In the genomic region with DNA sequence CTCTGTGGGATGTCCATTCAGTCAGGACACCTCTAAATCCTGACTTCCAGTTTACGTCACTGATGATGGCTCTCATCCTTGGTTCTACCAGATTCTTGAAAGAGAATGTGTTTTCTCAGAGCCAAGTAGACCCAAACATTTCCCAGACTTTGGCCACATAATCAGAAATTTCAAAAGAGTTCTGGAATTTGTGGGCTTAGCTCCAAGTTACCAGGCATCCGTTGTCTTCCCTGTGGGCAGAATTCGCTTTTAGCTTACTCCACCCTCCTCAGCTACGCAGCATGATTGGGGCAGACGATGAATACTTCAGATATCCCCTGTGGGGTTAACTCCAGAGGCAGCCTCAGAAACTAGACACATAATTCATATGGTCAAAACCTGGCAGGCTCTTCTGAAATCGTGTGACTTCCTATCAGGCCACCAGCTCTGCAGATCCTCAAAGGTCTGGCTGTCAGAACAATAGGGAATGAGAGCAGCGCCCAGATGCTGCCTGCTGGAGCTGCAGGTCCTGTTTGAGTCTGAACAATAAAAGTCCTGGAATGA, we compare ENCODE assay signal across 7 cellular contexts. TPM values are rescaled to one million over a fixed set of nuclear protein-coding genes. Genes with fewer than 3 reads are reported as not detected.
A peak's percentile ranks its signal among the peaks of the same experiment; 100 is the strongest.
DNase-seq lines count a peak whose midpoint lies in the region; ATAC-seq and TF ChIP-seq lines count a peak whose summit lies in the region.

No MANE protein-coding gene starts in this region.

- ATAC-seq in right lobe of liver (peak; percentile 27 to 46 (median 33)), thoracic aorta (ENCODE audit: insufficient number of reproducible peaks, low FRiP score, low read depth) (no peak)
- ATAC-seq in effector memory CD8-positive, alpha-beta T cell (replicated peaks): no peak

- H3K27ac Mint-ChIP-seq in nephron progenitor cell: no peak overlapping the region
- no peak overlapping the region for H3K27ac Mint-ChIP-seq in effector memory CD8-positive, alpha-beta T cell

- H3K27ac ChIP-seq in breast epithelium (peak overlapping the region; percentile 74 to 80), right lobe of liver (peak overlapping the region; percentile 59 to 93 (median 72)), thoracic aorta (peak overlapping the region; percentile 88 to 90)

- H3K4me3 Mint-ChIP-seq in nephron progenitor cell: no peak overlapping the region
- H3K4me3 Mint-ChIP-seq in effector memory CD8-positive, alpha-beta T cell: no peak overlapping the region

- DNase-seq in breast epithelium (ENCODE audit: low spot score in 2 of 2) (peak in 1 of 2 donors; percentile 51), right lobe of liver (no peak), thoracic aorta (ENCODE audit: low spot score) (peak; percentile 18), nephron progenitor cell (no peak)
- no peak for DNase-seq in effector memory CD8-positive, alpha-beta T cell
- DNase-seq in activated CD4-positive, alpha-beta T cell treated with anti-CD3 and anti-CD28 coated beads, Interleukin-2, amount 50 U/mL, for 48 hours: no peak

- WGBS in right lobe of liver (ENCODE audit: insufficient coverage, low coverage, low lambda C conversion rate, missing lambda C conversion rate): 16% methylated on average over 7 of the region's 7 CpGs

- peaks cover 7 to 18% of the 10 kb centered on the region in 2 donors for H3K4me1 ChIP-seq in breast epithelium
- peaks cover 3 to 77% (median 35%) of the 10 kb centered on the region in 4 donors for H3K4me1 ChIP-seq in right lobe of liver
- peaks cover 67 to 84% of the 10 kb centered on the region in 2 donors for H3K4me1 ChIP-seq in thoracic aorta (ENCODE audit: control insufficient read depth in 1 of 2, low read depth in 2 of 2)

- H3K4me3 ChIP-seq in breast epithelium (no peak overlapping the region), right lobe of liver (no peak overlapping the region), thoracic aorta (peak overlapping the region; percentile 10)

- TF ChIP-seq EP300 in Ishikawa (IDR thresholded peaks at IDR 0.05; ENCODE audit: borderline replicate concordance): peak; percentile 26; the same call in 1 of the 2 replicates

- no peak for TF ChIP-seq CTCF in breast epithelium (IDR thresholded peaks at IDR 0.05)
- no peak for TF ChIP-seq CTCF in right lobe of liver (IDR thresholded peaks at IDR 0.05)
- no peak for TF ChIP-seq CTCF in thoracic aorta (IDR thresholded peaks at IDR 0.05)
- TF ChIP-seq CTCF in nephron progenitor cell (IDR thresholded peaks at IDR 0.05): no peak

- no peaks in the 10 kb centered on the region for H3K9me3 ChIP-seq in breast epithelium
- no peaks in the 10 kb centered on the region for H3K9me3 ChIP-seq in right lobe of liver
- no peaks in the 10 kb centered on the region for H3K9me3 ChIP-seq in thoracic aorta

- H3K27me3 ChIP-seq in breast epithelium: no peaks in the 10 kb centered on the region
- H3K27me3 ChIP-seq in right lobe of liver: no peaks in the 10 kb centered on the region
- no peaks in the 10 kb centered on the region for H3K27me3 ChIP-seq in thoracic aorta (replicated peaks; ENCODE audit: insufficient read depth)

- H3K36me3 ChIP-seq in breast epithelium (no peaks in the 10 kb centered on the region), right lobe of liver (no peaks in the 10 kb centered on the region), thoracic aorta (no peaks in the 10 kb centered on the region)

- H3K4me1 Mint-ChIP-seq in nephron progenitor cell: peaks cover 42% of the 10 kb centered on the region
- peaks cover 39 to 53% of the 10 kb centered on the region in 2 donors for H3K4me1 Mint-ChIP-seq in effector memory CD8-positive, alpha-beta T cell (ENCODE audit: low read depth in 2 of 2)

- peaks cover 23% of the 10 kb centered on the region for H3K36me3 Mint-ChIP-seq in nephron progenitor cell (ENCODE audit: low read depth)
- peaks cover 12% of the 10 kb centered on the region for H3K36me3 Mint-ChIP-seq in effector memory CD8-positive, alpha-beta T cell (ENCODE audit: insufficient read depth)

- TF ChIP-seq RAD21 in Ishikawa (IDR thresholded peaks at IDR 0.05; ENCODE audit: low read depth): no peak

- no peaks in the 10 kb centered on the region for H3K27me3 Mint-ChIP-seq in nephron progenitor cell (ENCODE audit: low read depth, poor library complexity)
- H3K27me3 Mint-ChIP-seq in effector memory CD8-positive, alpha-beta T cell: no peaks in the 10 kb centered on the region

- H3K9me3 Mint-ChIP-seq in nephron progenitor cell: no peaks in the 10 kb centered on the region
- H3K9me3 Mint-ChIP-seq in effector memory CD8-positive, alpha-beta T cell: no peaks in the 10 kb centered on the region

- intact Hi-C loops in breast epithelium (cut with DNase I; ENCODE audit: low total_unique reads) (no loop called here), right lobe of liver (cut with DNase I) (no loop called here)

- TF ChIP-seq POLR2A in breast epithelium (IDR thresholded peaks at IDR 0.05): no peak
- TF ChIP-seq POLR2A in right lobe of liver (IDR thresholded peaks at IDR 0.05): no peak

TF ChIP-seq in Ishikawa, 13 proteins besides CTCF, POLR2A, EP300 and RAD21:
- TF ChIP-seq YY1 (IDR thresholded peaks at IDR 0.05; ENCODE audit: low read depth): no peak
- TF ChIP-seq CREB1 (IDR thresholded peaks at IDR 0.05; ENCODE audit: low read depth): no peak
- TF ChIP-seq FOXM1 (IDR thresholded peaks at IDR 0.05; ENCODE audit: borderline replicate concordance, low read depth): no peak
- TF ChIP-seq EGR1 (IDR thresholded peaks at IDR 0.05): no peak
- no peak for TF ChIP-seq CEBPB (IDR thresholded peaks at IDR 0.05)
- no peak for TF ChIP-seq USF1 (IDR thresholded peaks at IDR 0.05)
- TF ChIP-seq TCF12 (IDR thresholded peaks at IDR 0.05; ENCODE audit: low read depth): no peak
- no peak for TF ChIP-seq ZBTB7A (IDR thresholded peaks at IDR 0.05; ENCODE audit: low read depth)
- TF ChIP-seq, protein P1, sequence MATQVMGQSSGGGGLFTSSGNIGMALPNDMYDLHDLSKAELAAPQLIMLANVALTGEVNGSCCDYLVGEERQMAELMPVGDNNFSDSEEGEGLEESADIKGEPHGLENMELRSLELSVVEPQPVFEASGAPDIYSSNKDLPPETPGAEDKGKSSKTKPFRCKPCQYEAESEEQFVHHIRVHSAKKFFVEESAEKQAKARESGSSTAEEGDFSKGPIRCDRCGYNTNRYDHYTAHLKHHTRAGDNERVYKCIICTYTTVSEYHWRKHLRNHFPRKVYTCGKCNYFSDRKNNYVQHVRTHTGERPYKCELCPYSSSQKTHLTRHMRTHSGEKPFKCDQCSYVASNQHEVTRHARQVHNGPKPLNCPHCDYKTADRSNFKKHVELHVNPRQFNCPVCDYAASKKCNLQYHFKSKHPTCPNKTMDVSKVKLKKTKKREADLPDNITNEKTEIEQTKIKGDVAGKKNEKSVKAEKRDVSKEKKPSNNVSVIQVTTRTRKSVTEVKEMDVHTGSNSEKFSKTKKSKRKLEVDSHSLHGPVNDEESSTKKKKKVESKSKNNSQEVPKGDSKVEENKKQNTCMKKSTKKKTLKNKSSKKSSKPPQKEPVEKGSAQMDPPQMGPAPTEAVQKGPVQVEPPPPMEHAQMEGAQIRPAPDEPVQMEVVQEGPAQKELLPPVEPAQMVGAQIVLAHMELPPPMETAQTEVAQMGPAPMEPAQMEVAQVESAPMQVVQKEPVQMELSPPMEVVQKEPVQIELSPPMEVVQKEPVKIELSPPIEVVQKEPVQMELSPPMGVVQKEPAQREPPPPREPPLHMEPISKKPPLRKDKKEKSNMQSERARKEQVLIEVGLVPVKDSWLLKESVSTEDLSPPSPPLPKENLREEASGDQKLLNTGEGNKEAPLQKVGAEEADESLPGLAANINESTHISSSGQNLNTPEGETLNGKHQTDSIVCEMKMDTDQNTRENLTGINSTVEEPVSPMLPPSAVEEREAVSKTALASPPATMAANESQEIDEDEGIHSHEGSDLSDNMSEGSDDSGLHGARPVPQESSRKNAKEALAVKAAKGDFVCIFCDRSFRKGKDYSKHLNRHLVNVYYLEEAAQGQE (IDR thresholded peaks at IDR 0.05; ENCODE audit: low read depth): no peak
- 0 out of 2 replicates have a peak, but pooled peaks have one; percentile 18 for TF ChIP-seq TEAD4 (IDR thresholded peaks at IDR 0.05)
- no peak for TF ChIP-seq MAX (IDR thresholded peaks at IDR 0.05)
- TF ChIP-seq NFIC (IDR thresholded peaks at IDR 0.05): peak; percentile 13; the same call in 1 of the 2 replicates
- TF ChIP-seq TAF1 (IDR thresholded peaks at IDR 0.05; ENCODE audit: low read depth): no peak

RNA-seq across cellular contexts. Expression of gene CRTC3, which starts 30.6 kb away (rescaled TPM):
- total RNA-seq in breast epithelium: 10 to 100 TPM; 29.4 to 40.6 (median 36.2) TPM
- total RNA-seq in right lobe of liver: 10 to 100 TPM in 4 of 6 experiments, 1 to 10 TPM in 2; 8.4 to 16.2 (median 11.3) TPM
- total RNA-seq in thoracic aorta: 10 to 100 TPM; 73.2 to 89.8 TPM

Comparison
In these comparisons a context has a peak if more than half of its experiments do, and no peak if none do; other contexts are left out.
1. ATAC-seq: peak in right lobe of liver (4 of 4); none in thoracic aorta (single experiment) and effector memory CD8-positive, alpha-beta T cell (single experiment).
2. Peak in every context shown above with its lines, with median percentiles within 50 percentile points of each other: H3K27ac ChIP-seq.